In genomic region chr6:25244865-25245264, GRCh38 we compare ENCODE assay signal across 27 cellular contexts. TPM values are rescaled to one million over a fixed set of nuclear protein-coding genes. Genes with fewer than 3 reads are reported as not detected.
DNase-seq lines count a peak whose midpoint lies in the region; ATAC-seq, FAIRE-seq and TF ChIP-seq lines count a peak whose summit lies in the region.
"Had no signal": no experiment of that assay in that cellular context is flagged by ENCODE, and none has a peak within 500 bp of the region (broad histone marks: within the 10 kb centered on the region; RNA-seq: fewer than 3 reads in every experiment).

No MANE protein-coding gene starts in this region.

- H3K9me3 ChIP-seq in A549 (no peaks in the 10 kb centered on the region), IMR-90 (ENCODE audit: control insufficient read depth, insufficient read depth, low read length) (no peaks in the 10 kb centered on the region), K562 (replicated peaks; ENCODE audit: control insufficient read depth, insufficient read depth, low read depth, low read length) (no peaks in the 10 kb centered on the region)
- H3K9me3 ChIP-seq: BE2C, BLaER1 had no signal

- H3K36me3 Mint-ChIP-seq in activated T-cell treated with anti-CD3 and anti-CD28 coated beads, Interleukin-2, amount 50 U/mL, for 72 hours (ENCODE audit: insufficient read depth in 2 of 2): no peaks in the 10 kb centered on the region
- H3K36me3 Mint-ChIP-seq: CD14-positive monocyte; CD4-positive, alpha-beta memory T cell; CD4-positive, CD25-positive, alpha-beta regulatory T cell; CD8-positive, alpha-beta memory T cell had no signal

- H2AK9ac ChIP-seq in IMR-90 (replicated peaks; ENCODE audit: low read depth, low read length, poor library complexity): no peak overlapping the region

- H3K4me3 Mint-ChIP-seq in activated T-cell treated with anti-CD3 and anti-CD28 coated beads, Interleukin-2, amount 50 U/mL, for 72 hours: no peak overlapping the region
- H3K4me3 Mint-ChIP-seq: CD14-positive monocyte; CD4-positive, alpha-beta memory T cell; CD4-positive, CD25-positive, alpha-beta regulatory T cell; CD8-positive, alpha-beta memory T cell had no signal

- H3K79me2 ChIP-seq in K562 (ENCODE audit: control insufficient read depth, insufficient read depth, low read length): no peaks in the 10 kb centered on the region

- no peak overlapping the region for H2AFZ ChIP-seq in IMR-90 (replicated peaks; ENCODE audit: low read length, poor library complexity)
- no peak overlapping the region for H2AFZ ChIP-seq in K562 (ENCODE audit: low read depth, low read length)

- in situ Hi-C loops in IMR-90 (cut with MboI; ENCODE audit: low sequenced_read_pairs) (no loop called here), K562 (cut with MboI) (no loop called here)

- peaks cover 8% of the 10 kb centered on the region for H3K4me1 Mint-ChIP-seq in activated T-cell treated with anti-CD3 and anti-CD28 coated beads, Interleukin-2, amount 50 U/mL, for 72 hours (ENCODE audit: low read depth)
- H3K4me1 Mint-ChIP-seq: CD14-positive monocyte; CD4-positive, alpha-beta memory T cell; CD4-positive, CD25-positive, alpha-beta regulatory T cell; CD8-positive, alpha-beta memory T cell had no signal

- intact Hi-C loops in IMR-90 (cut with micrococcal nuclease) (no loop called here), K562 (cut with micrococcal nuclease) (no loop called here)

- no peak for DNase-seq in activated T-cell treated with anti-CD3 and anti-CD28 coated beads, Interleukin-2, amount 50 U/mL, for 72 hours
- DNase-seq in activated T-cell treated with anti-CD3 and anti-CD28 coated beads, Interleukin-2, amount 50 U/mL, for 1 hour: no peak
- DNase-seq in A549 (ENCODE audit: low read depth in 1 of 2, low spot score in 1 of 2): no peak
- DNase-seq in IMR-90: no peak
- no peak for DNase-seq in K562 (ENCODE audit: extremely low read depth in 1 of 4, low spot score in 3 of 4)
- DNase-seq in NCI-H345 treated with DMSO at 0.1 percent for 48 hours (lab: John Stamatoyannopoulos, UW; ENCODE audit: unreplicated experiment): no peak
- DNase-seq in NCI-H1105 treated with DMSO at 0.1 percent for 48 hours (lab: John Stamatoyannopoulos, UW): no peak
- DNase-seq: ACHN; BE2C; C1 segment of cervical spinal cord; CD4-positive, alpha-beta memory T cell; CD4-positive, CD25-positive, alpha-beta regulatory T cell; CD8-positive, alpha-beta memory T cell; COR-L47; DMS 273 treated with DMSO at 0.1 percent for 48 hours; DMS153; DMS53; DMS79; DND-41; EL; GDM1 had no signal

- no peak overlapping the region for H3K4ac ChIP-seq in IMR-90 (ENCODE audit: low read depth, low read length)

- H3K4me2 ChIP-seq in A549 (no peak overlapping the region), IMR-90 (ENCODE audit: low read depth, low read length) (no peak overlapping the region), K562 (ENCODE audit: insufficient read depth, low read length) (no peak overlapping the region)
- H3K4me2 ChIP-seq: BLaER1 had no signal

- H4K8ac ChIP-seq in IMR-90 (ENCODE audit: low read depth in 2 of 2, low read length in 2 of 2): no peak overlapping the region

- FAIRE-seq in A549 (lab: Jason Lieb, UNC) (no peak), K562 (lab: Jason Lieb, UNC) (no peak)
- FAIRE-seq: GM12878, GM12892, GM18507 had no signal

- H3K27me3 Mint-ChIP-seq in activated T-cell treated with anti-CD3 and anti-CD28 coated beads, Interleukin-2, amount 50 U/mL, for 72 hours (ENCODE audit: low read depth): no peaks in the 10 kb centered on the region

- H3K18ac ChIP-seq in IMR-90 (ENCODE audit: low read depth, low read length): no peak overlapping the region

- H2BK15ac ChIP-seq in IMR-90 (ENCODE audit: low read depth, low read length): no peak overlapping the region

- H3K79me1 ChIP-seq in IMR-90 (ENCODE audit: low read depth in 1 of 2, low read length in 2 of 2): no peaks in the 10 kb centered on the region

- H3K4me1 ChIP-seq in A549 (no peaks in the 10 kb centered on the region), IMR-90 (ENCODE audit: control insufficient read depth, insufficient read depth, low read length) (no peaks in the 10 kb centered on the region), K562 (replicated peaks in 1 of 2; ENCODE audit: control insufficient read depth in 2 of 2, insufficient read depth in 2 of 2, low read length in 2 of 2) (no peaks in the 10 kb centered on the region)
- H3K4me1 ChIP-seq: BE2C, BLaER1 had no signal

- H3K4me3 ChIP-seq in A549: no peak overlapping the region
- no peak overlapping the region for H3K4me3 ChIP-seq in IMR-90 (ENCODE audit: insufficient read depth, low read depth, low read length)
- H3K4me3 ChIP-seq in K562: no peak overlapping the region
- H3K4me3 ChIP-seq: BLaER1, GM12878 had no signal

- H2BK120ac ChIP-seq in IMR-90 (ENCODE audit: low read depth, low read length): no peak overlapping the region

- ATAC-seq in activated T-cell treated with anti-CD3 and anti-CD28 coated beads, Interleukin-2, amount 50 U/mL, for 72 hours (replicated peaks in 1 of 2): no peak
- ATAC-seq in A549 (no peak), IMR-90 (ENCODE audit: low read depth) (no peak), K562 (no peak)
- ATAC-seq: GM12878 had no signal

- H3K27ac ChIP-seq in A549: no peak overlapping the region
- H3K27ac ChIP-seq in IMR-90 (ENCODE audit: insufficient read depth, low read length): no peak overlapping the region
- H3K27ac ChIP-seq in K562 (ENCODE audit: extremely low read depth, low read depth, low read length): no peak overlapping the region
- H3K27ac ChIP-seq: 22Rv1, BLaER1 had no signal

- H3K9me3 Mint-ChIP-seq in activated T-cell treated with anti-CD3 and anti-CD28 coated beads, Interleukin-2, amount 50 U/mL, for 72 hours: no peaks in the 10 kb centered on the region
- H3K9me3 Mint-ChIP-seq: CD14-positive monocyte; CD4-positive, alpha-beta memory T cell; CD8-positive, alpha-beta memory T cell had no signal

- no peaks in the 10 kb centered on the region for H4K20me1 ChIP-seq in IMR-90 (ENCODE audit: insufficient read depth, low read length)
- H4K20me1 ChIP-seq in K562 (replicated peaks; ENCODE audit: control insufficient read depth, insufficient read depth, low read length): no peaks in the 10 kb centered on the region
- H4K20me1 ChIP-seq: BLaER1 had no signal

- CTCF ChIA-PET in A549 (lab: Yijun Ruan, JAX) (interaction anchor here (0.6 to 1.5 kb wide), 4 partner anchors 10 to 245 kb away, joined by 3 to 4 read pairs (median 4); no protein-coding TSS in a partner anchor), IMR-90 (lab: Yijun Ruan, JAX) (interaction anchor here (0.6 to 2.0 kb wide), 2 partner anchors 22 to 33 kb away, joined by 3 to 7 read pairs; no protein-coding TSS in a partner anchor), K562 (lab: Yijun Ruan, JAX; ENCODE audit: low intra/inter-chr PET ratio) (no interaction called here)

- no peak overlapping the region for H2AK5ac ChIP-seq in IMR-90 (ENCODE audit: low read depth, low read length)

- no peak overlapping the region for H3K14ac ChIP-seq in IMR-90 (replicated peaks; ENCODE audit: low read depth, low read length)

- POLR2A ChIA-PET in A549 (lab: Yijun Ruan, JAX) (no interaction called here), IMR-90 (lab: Charles Lee; ENCODE audit: unreplicated experiment) (no interaction called here), K562 (lab: Yijun Ruan, JAX) (interaction anchor here (0.6 to 2.2 kb wide), 2 partner anchors 8 to 232 kb away, joined by 4 to 5 read pairs; no protein-coding TSS in a partner anchor)

- TF ChIP-seq RAD21 in A549 (conservative IDR thresholded peaks at IDR 0.05 in 1 of 2, IDR thresholded peaks at IDR 0.05 in 1 of 2) (no peak), IMR-90 (IDR thresholded peaks at IDR 0.05; ENCODE audit: low read length) (no peak), K562 (CRISPR knock-in tag; conservative IDR thresholded peaks at IDR 0.05 in 1 of 2, IDR thresholded peaks at IDR 0.05 in 1 of 2) (no peak)

- H3K56ac ChIP-seq in IMR-90 (ENCODE audit: extremely low read depth, insufficient read depth, low read length): no peak overlapping the region

- no peak overlapping the region for H4K91ac ChIP-seq in IMR-90 (ENCODE audit: insufficient read depth, low read depth, low read length)

- TF ChIP-seq EP300 in A549 (IDR thresholded peaks at IDR 0.05): no peak
- TF ChIP-seq EP300 in K562 (IDR thresholded peaks at IDR 0.05; ENCODE audit: low read length): no peak

- no peak overlapping the region for H2BK5ac ChIP-seq in IMR-90 (ENCODE audit: low read depth, low read length, poor library complexity, severe bottlenecking)

- peak overlapping the region; percentile 73 for H3K27ac Mint-ChIP-seq in activated T-cell treated with anti-CD3 and anti-CD28 coated beads, Interleukin-2, amount 50 U/mL, for 72 hours
- H3K27ac Mint-ChIP-seq: CD14-positive monocyte; CD4-positive, alpha-beta memory T cell; CD4-positive, CD25-positive, alpha-beta regulatory T cell; CD8-positive, alpha-beta memory T cell had no signal

- no peak overlapping the region for H2BK20ac ChIP-seq in IMR-90 (ENCODE audit: low read depth, low read length)

- H4K5ac ChIP-seq in IMR-90 (ENCODE audit: low read depth, low read length): no peak overlapping the region

- no peaks in the 10 kb centered on the region for H3K9me1 ChIP-seq in IMR-90 (ENCODE audit: insufficient read depth, low read length)
- no peaks in the 10 kb centered on the region for H3K9me1 ChIP-seq in K562 (ENCODE audit: control insufficient read depth, insufficient read depth, low read length)

- no peaks in the 10 kb centered on the region; the same call in 1 of the 2 replicates for H3K27me3 ChIP-seq in IMR-90 (ENCODE audit: control insufficient read depth, insufficient read depth, low read length)
- H3K27me3 ChIP-seq in K562 (ENCODE audit: control insufficient read depth in 2 of 2, insufficient read depth in 2 of 2, low read length in 2 of 2): no peaks in the 10 kb centered on the region; a peak in 1 of 5 replicates
- H3K27me3 ChIP-seq: BE2C, BLaER1 had no signal

- TF ChIP-seq POLR2A in A549 (IDR thresholded peaks at IDR 0.05; ENCODE audit: low read length) (no peak), IMR-90 (IDR thresholded peaks at IDR 0.05; ENCODE audit: low read depth, low read length) (no peak), K562 (conservative IDR thresholded peaks at IDR 0.05) (no peak)

- dilution Hi-C loops in IMR-90 (cut with HindIII; ENCODE audit: low sequenced_read_pairs, unreplicated experiment): no loop called here

- no peak for TF ChIP-seq CTCF in A549 (IDR thresholded peaks at IDR 0.05)
- TF ChIP-seq CTCF in IMR-90 (conservative IDR thresholded peaks at IDR 0.05; ENCODE audit: low read depth, low read length): no peak
- TF ChIP-seq CTCF in K562 (IDR thresholded peaks at IDR 0.05 in 2 of 3, conservative IDR thresholded peaks at IDR 0.05 in 1 of 3; ENCODE audit: insufficient read depth in 2 of 3, low read depth in 1 of 3, low read length in 3 of 3): no peak

- H3K23ac ChIP-seq in IMR-90 (ENCODE audit: low read depth, low read length): no peak overlapping the region

- BruUV-seq in IMR-90 (replicated peaks; lab: Mats Ljungman, UMichigan) (no TSS peak), K562 (replicated peaks; lab: Mats Ljungman, UMichigan) (no TSS peak)

- H3K9ac ChIP-seq in IMR-90 (ENCODE audit: low read depth, low read length) (no peak overlapping the region), K562 (ENCODE audit: insufficient read depth in 1 of 2, low read depth in 2 of 2, low read length in 2 of 2) (no peak overlapping the region)
- H3K9ac ChIP-seq: BLaER1 had no signal

- H3K36me3 ChIP-seq in IMR-90 (ENCODE audit: control insufficient read depth, insufficient read depth, low read length): no peaks in the 10 kb centered on the region
- H3K36me3 ChIP-seq in K562 (ENCODE audit: control insufficient read depth, insufficient read depth, low read length): no peaks in the 10 kb centered on the region
- H3K36me3 ChIP-seq: BE2C, BLaER1 had no signal

RNA-seq across cellular contexts. Expression of gene CARMIL1, which starts 34.3 kb away (rescaled TPM):
- 1 to 10 TPM; 5.0 to 5.6 TPM for total RNA-seq in activated T-cell treated with anti-CD3 and anti-CD28 coated beads, Interleukin-2, amount 50 U/mL, for 72 hours
- polyA plus RNA-seq in A549 (2011; rRNA removed) (11.8 and 16.1 TPM in 2 replicates), A549 (2017; fragmentation: RNase III; extraction: RNeasy Plus Mini Kit Qiagen cat#74134 plus additional on column Dnase treatment) (9.0 to 11.5 TPM (median 10.8 TPM) in 3 replicates), IMR-90 (2012; rRNA removed) (0.90 and 1.3 TPM in 2 replicates), K562 (2011; rRNA removed) (0.05 and 0.08 TPM in 2 replicates), K562 (2014; fragmentation: Illumina TruSeq; extraction: Trizol) (0.04 and 0.09 TPM in 2 replicates), K562 (2014; fragmentation: Nextera tagmentation; extraction: Ambion mirVana) (under 1 TPM in 1 of 2 experiments, not detected in 1; 0.08 TPM), K562 (2014; rRNA removed) (0.04 TPM in 2 replicates)
- polyA plus RNA-seq in A549 (2012; cell fraction: cytosol; rRNA removed): 3.1 and 3.2 TPM in 2 replicates
- 1.8 and 3.5 TPM in 2 replicates for polyA plus RNA-seq in A549 (2012; cell fraction: nucleus; rRNA removed)
- 12.3 and 14.6 TPM in 2 replicates for polyA minus RNA-seq in A549 (2011; rRNA and poly(A)+ RNA removed)
- total RNA-seq in IMR-90 (2012; rRNA removed) (2.9 and 3.3 TPM in 2 replicates), K562 (2014; rRNA removed) (0.04 and 0.32 TPM in 2 replicates), K562 (2014; rRNA removed; fragmentation: Illumina TruSeq; extraction: Trizol) (0.11 and 0.13 TPM in 2 replicates), K562 (2015; rRNA removed; fragmentation: Illumina TruSeq; extraction: Trizol) (0.08 and 0.11 TPM in 2 replicates), K562 (2021) (0.13 TPM in 2 replicates)
- polyA plus RNA-seq in IMR-90 (2012; cell fraction: cytosol; rRNA removed): 0.29 and 0.35 TPM in 2 replicates
- polyA plus RNA-seq in IMR-90 (2012; cell fraction: nucleus; rRNA removed; ENCODE audit: low replicate concordance): 0.13 and 0.99 TPM in 2 replicates
- 0.32 and 0.95 TPM in 2 replicates for total RNA-seq in K562 (2011; cell fraction: chromatin; rRNA removed; ENCODE audit: low replicate concordance)
- total RNA-seq in K562 (2011; cell fraction: nucleolus; rRNA removed): 0.26 TPM in 1 of 2 replicates, not detected in the other
- 0.15 TPM in 2 replicates for total RNA-seq in K562 (2011; cell fraction: nucleoplasm; rRNA removed)
- 0.03 TPM in 2 replicates for polyA plus RNA-seq in K562 (2011; cell fraction: cytosol; rRNA removed)
- polyA plus RNA-seq in K562 (2011; cell fraction: nucleus; rRNA removed): 0.04 and 0.10 TPM in 2 replicates
- 0.04 and 0.12 TPM in 2 replicates for polyA plus RNA-seq in K562 (2012)
- 0.18 and 0.21 TPM in 2 replicates for polyA minus RNA-seq in K562 (2011; rRNA and poly(A)+ RNA removed)
- polyA minus RNA-seq in K562 (2011; cell fraction: cytosol; rRNA and poly(A)+ RNA removed): 0.10 TPM in 1 of 2 replicates, not detected in the other
- 0.13 and 0.22 TPM in 2 replicates for polyA minus RNA-seq in K562 (2011; cell fraction: nucleus; rRNA and poly(A)+ RNA removed)
- polyA plus RNA-seq: CD8-positive, alpha-beta memory T cell had no signal
